In genomic region chr3:17905996-17906395, GRCh38 we compare ENCODE assay signal across 16 cellular contexts.
DNase-seq lines count a peak whose midpoint lies in the region; ATAC-seq and TF ChIP-seq lines count a peak whose summit lies in the region.
"Had no signal": no experiment of that assay in that cellular context is flagged by ENCODE, and none has a peak within 500 bp of the region (broad histone marks: within the 10 kb centered on the region; RNA-seq: fewer than 3 reads in every experiment).

No MANE protein-coding gene starts in this region.

- H2AFZ ChIP-seq in HCT116 (ENCODE audit: low read depth, low read length, poor library complexity, severe bottlenecking) (no peak overlapping the region), Loucy (ENCODE audit: low read length) (peak overlapping the region; percentile 13; the same call in 1 of the 2 replicates)

- H3K4me2 ChIP-seq in HCT116 (ENCODE audit: low read length) (no peak overlapping the region), Loucy (ENCODE audit: low read depth, low read length, poor library complexity, severe bottlenecking) (peak overlapping the region; percentile 61)

- H3K9me3 ChIP-seq in HCT116 (ENCODE audit: control insufficient read depth in 1 of 2, insufficient read depth in 1 of 2, low read depth in 1 of 2, low read length in 2 of 2), result no peaks in the 10 kb centered on the region
- no peaks in the 10 kb centered on the region for H3K9me3 ChIP-seq in Loucy (ENCODE audit: insufficient read depth, low read depth, low read length)
- no peaks in the 10 kb centered on the region for H3K9me3 ChIP-seq in colonic mucosa

- H3K79me2 ChIP-seq in HCT116 (ENCODE audit: insufficient read depth, low read length), result no peaks in the 10 kb centered on the region
- H3K79me2 ChIP-seq in Loucy (ENCODE audit: insufficient read depth, low read length), result no peaks in the 10 kb centered on the region

- peak; percentile 29; the same call in 1 of the 2 replicates for TF ChIP-seq RAD21 in HCT116 (IDR thresholded peaks at IDR 0.05; ENCODE audit: low read depth)

- no peaks in the 10 kb centered on the region for H3K4me1 ChIP-seq in HCT116 (ENCODE audit: control insufficient read depth in 1 of 2, insufficient read depth in 2 of 2, low read length in 2 of 2)
- peaks cover 82% of the 10 kb centered on the region for H3K4me1 ChIP-seq in Loucy (ENCODE audit: insufficient read depth, low read length, poor library complexity, severe bottlenecking)
- no peaks in the 10 kb centered on the region for H3K4me1 ChIP-seq in colonic mucosa

- H3K27ac ChIP-seq in HCT116 (ENCODE audit: low read depth, low read length) (no peak overlapping the region), colonic mucosa (no peak overlapping the region)
- H3K27ac ChIP-seq: SK-N-MC had no signal

- TF ChIP-seq CTCF in HCT116 (IDR thresholded peaks at IDR 0.05 in 2 of 3, conservative IDR thresholded peaks at IDR 0.05 in 1 of 3; ENCODE audit: borderline replicate concordance in 1 of 3, insufficient read depth in 1 of 3, low read depth in 2 of 3, low read length in 2 of 3) (no peak), Loucy (conservative IDR thresholded peaks at IDR 0.05; ENCODE audit: low read length) (peak; percentile 84), colonic mucosa (IDR thresholded peaks at IDR 0.05) (no peak)

- no peak for DNase-seq in HCT116 (ENCODE audit: low read depth, low spot score)
- DNase-seq in SKM-1 (lab: John Stamatoyannopoulos, UW; ENCODE audit: unreplicated experiment), result peak; percentile 44
- peak; percentile 19 for DNase-seq in globus pallidus (ENCODE audit: low spot score)
- DNase-seq in colonic mucosa, result no peak
- no peak for DNase-seq in HCEC 1CT
- DNase-seq: caudate nucleus; DMS 273 treated with DMSO at 0.1 percent for 48 hours; effector memory CD8-positive, alpha-beta T cell; NCI-H187; NCI-H446; stimulated activated CD4-positive, alpha-beta T cell treated with anti-CD3 and anti-CD28 coated beads, Interleukin-12 subunit alpha, Interleukin-12 subunit beta, amount 100 ng/mL, for 4 hours had no signal

- H3K9me2 ChIP-seq in HCT116 (ENCODE audit: insufficient read depth) (no peaks in the 10 kb centered on the region), Loucy (replicated peaks; ENCODE audit: low read depth, low read length) (no peaks in the 10 kb centered on the region)

- H3K27me3 ChIP-seq in HCT116 (ENCODE audit: insufficient read depth, low read length) (no peaks in the 10 kb centered on the region), Loucy (ENCODE audit: insufficient read depth, low read length, poor library complexity, severe bottlenecking) (no peaks in the 10 kb centered on the region), colonic mucosa (no peaks in the 10 kb centered on the region)

- POLR2A ChIA-PET in HCT116 (lab: Charles Lee), result no interaction called here

- H3K4me3 ChIP-seq in HCT116 (replicated peaks in 1 of 2; ENCODE audit: low read depth in 1 of 2, low read length in 2 of 2) (no peak overlapping the region), Loucy (ENCODE audit: low read length, poor library complexity, severe bottlenecking) (peak overlapping the region; percentile 6), colonic mucosa (no peak overlapping the region)
- H3K4me3 ChIP-seq: K562, SK-N-MC had no signal

- H3K9ac ChIP-seq in HCT116 (ENCODE audit: low read length) (no peak overlapping the region), Loucy (ENCODE audit: low read depth, low read length, poor library complexity, severe bottlenecking) (peak overlapping the region; percentile 77), colonic mucosa (ENCODE audit: low read depth in 2 of 2, low read length in 2 of 2) (no peak overlapping the region)

- intact Hi-C loops in HCT116 (cut with micrococcal nuclease) (no loop called here), colonic mucosa (cut with DNase I) (no loop called here)

- ATAC-seq in HCT116 (no peak), HG03139 (IDR thresholded peaks at IDR 0.05; ENCODE audit: unreplicated experiment) (no peak)
- ATAC-seq: effector memory CD8-positive, alpha-beta T cell; K562; WTC11 had no signal

- CTCF ChIA-PET in HCT116 (lab: Charles Lee), result interaction anchor here (1.0 kb wide), 1 partner anchor 11 kb away, joined by 3 read pairs; no protein-coding TSS in a partner anchor

- RAD21 ChIA-PET in HCT116 (lab: Charles Lee; ENCODE audit: low non-redundant PET in 1 of 2, low total read pairs in 2 of 2, uncharacterized antibody in 2 of 2, unreplicated experiment in 2 of 2), result no interaction called here

- H4K20me1 ChIP-seq in HCT116 (ENCODE audit: insufficient read depth) (no peaks in the 10 kb centered on the region), Loucy (ENCODE audit: insufficient read depth, low read length, poor library complexity, severe bottlenecking) (no peaks in the 10 kb centered on the region)

- BruUV-seq in HCT116 (replicated peaks; lab: Mats Ljungman, UMichigan), result no TSS peak

- H3F3A ChIP-seq in Loucy (ENCODE audit: low read depth), result peaks cover 7% of the 10 kb centered on the region; the same call in 1 of the 2 replicates

- H3K36me3 ChIP-seq in HCT116 (ENCODE audit: control insufficient read depth in 1 of 2, insufficient read depth in 2 of 2, low read length in 2 of 2), result no peaks in the 10 kb centered on the region
- no peaks in the 10 kb centered on the region for H3K36me3 ChIP-seq in Loucy (ENCODE audit: insufficient read depth, low read length)
- no peaks in the 10 kb centered on the region for H3K36me3 ChIP-seq in colonic mucosa

- TF ChIP-seq POLR2A in HCT116 (IDR thresholded peaks at IDR 0.05; ENCODE audit: borderline replicate concordance, extremely low read depth, insufficient read depth, insufficient read length), result no peak

TF ChIP-seq in HCT116, 20 proteins besides CTCF, POLR2A, EP300 and RAD21:
- no peak for TF ChIP-seq EZH2phosphoT487 (IDR thresholded peaks at IDR 0.05; ENCODE audit: borderline replicate concordance)
- TF ChIP-seq, protein P1, sequence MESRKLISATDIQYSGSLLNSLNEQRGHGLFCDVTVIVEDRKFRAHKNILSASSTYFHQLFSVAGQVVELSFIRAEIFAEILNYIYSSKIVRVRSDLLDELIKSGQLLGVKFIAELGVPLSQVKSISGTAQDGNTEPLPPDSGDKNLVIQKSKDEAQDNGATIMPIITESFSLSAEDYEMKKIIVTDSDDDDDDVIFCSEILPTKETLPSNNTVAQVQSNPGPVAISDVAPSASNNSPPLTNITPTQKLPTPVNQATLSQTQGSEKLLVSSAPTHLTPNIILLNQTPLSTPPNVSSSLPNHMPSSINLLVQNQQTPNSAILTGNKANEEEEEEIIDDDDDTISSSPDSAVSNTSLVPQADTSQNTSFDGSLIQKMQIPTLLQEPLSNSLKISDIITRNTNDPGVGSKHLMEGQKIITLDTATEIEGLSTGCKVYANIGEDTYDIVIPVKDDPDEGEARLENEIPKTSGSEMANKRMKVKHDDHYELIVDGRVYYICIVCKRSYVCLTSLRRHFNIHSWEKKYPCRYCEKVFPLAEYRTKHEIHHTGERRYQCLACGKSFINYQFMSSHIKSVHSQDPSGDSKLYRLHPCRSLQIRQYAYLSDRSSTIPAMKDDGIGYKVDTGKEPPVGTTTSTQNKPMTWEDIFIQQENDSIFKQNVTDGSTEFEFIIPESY (IDR thresholded peaks at IDR 0.05; ENCODE audit: extremely low read depth, insufficient replicate concordance, low read length), result no peak
- no peak for TF ChIP-seq CEBPB (IDR thresholded peaks at IDR 0.05; ENCODE audit: low read depth)
- no peak for TF ChIP-seq EZH2 (IDR thresholded peaks at IDR 0.05)
- TF ChIP-seq ZFX (IDR thresholded peaks at IDR 0.05), result no peak
- TF ChIP-seq JUND (IDR thresholded peaks at IDR 0.05), result no peak
- TF ChIP-seq, protein P2, sequence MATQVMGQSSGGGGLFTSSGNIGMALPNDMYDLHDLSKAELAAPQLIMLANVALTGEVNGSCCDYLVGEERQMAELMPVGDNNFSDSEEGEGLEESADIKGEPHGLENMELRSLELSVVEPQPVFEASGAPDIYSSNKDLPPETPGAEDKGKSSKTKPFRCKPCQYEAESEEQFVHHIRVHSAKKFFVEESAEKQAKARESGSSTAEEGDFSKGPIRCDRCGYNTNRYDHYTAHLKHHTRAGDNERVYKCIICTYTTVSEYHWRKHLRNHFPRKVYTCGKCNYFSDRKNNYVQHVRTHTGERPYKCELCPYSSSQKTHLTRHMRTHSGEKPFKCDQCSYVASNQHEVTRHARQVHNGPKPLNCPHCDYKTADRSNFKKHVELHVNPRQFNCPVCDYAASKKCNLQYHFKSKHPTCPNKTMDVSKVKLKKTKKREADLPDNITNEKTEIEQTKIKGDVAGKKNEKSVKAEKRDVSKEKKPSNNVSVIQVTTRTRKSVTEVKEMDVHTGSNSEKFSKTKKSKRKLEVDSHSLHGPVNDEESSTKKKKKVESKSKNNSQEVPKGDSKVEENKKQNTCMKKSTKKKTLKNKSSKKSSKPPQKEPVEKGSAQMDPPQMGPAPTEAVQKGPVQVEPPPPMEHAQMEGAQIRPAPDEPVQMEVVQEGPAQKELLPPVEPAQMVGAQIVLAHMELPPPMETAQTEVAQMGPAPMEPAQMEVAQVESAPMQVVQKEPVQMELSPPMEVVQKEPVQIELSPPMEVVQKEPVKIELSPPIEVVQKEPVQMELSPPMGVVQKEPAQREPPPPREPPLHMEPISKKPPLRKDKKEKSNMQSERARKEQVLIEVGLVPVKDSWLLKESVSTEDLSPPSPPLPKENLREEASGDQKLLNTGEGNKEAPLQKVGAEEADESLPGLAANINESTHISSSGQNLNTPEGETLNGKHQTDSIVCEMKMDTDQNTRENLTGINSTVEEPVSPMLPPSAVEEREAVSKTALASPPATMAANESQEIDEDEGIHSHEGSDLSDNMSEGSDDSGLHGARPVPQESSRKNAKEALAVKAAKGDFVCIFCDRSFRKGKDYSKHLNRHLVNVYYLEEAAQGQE (IDR thresholded peaks at IDR 0.05; ENCODE audit: low read depth), result no peak
- no peak for TF ChIP-seq SP1 (IDR thresholded peaks at IDR 0.05; ENCODE audit: low read depth)
- TF ChIP-seq ZNF274 (IDR thresholded peaks at IDR 0.05; ENCODE audit: low read depth, low read length), result no peak
TF ChIP-seq in HCT116: peak in this region for 0.

Comparison
In these comparisons a context has a peak if more than half of its experiments do, and no peak if none do; other contexts are left out.
1. DNase-seq: peak in SKM-1 (single experiment) and globus pallidus (single experiment); none in HCT116 (single experiment), colonic mucosa (single experiment) and HCEC 1CT (single experiment).